31 cellular contexts compared by ENCODE assay signal in the genomic region with DNA sequence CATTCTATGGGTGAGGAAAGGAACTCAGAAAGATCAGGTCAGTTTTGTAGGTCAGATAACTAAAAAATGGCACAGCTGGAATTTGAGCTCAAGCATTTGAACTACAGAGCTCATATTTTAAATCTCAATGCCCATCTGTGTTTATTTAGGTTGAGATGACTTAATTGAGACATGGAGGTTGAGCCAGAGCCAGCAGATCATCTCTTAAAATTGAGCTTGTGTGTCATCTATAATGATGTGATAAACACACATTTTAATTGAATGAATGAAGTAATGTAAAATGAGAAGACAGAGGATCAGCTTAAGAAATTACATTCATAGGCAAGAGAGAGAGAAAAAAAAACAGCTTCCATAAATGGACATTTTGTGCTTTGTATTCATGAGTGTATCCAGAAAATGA. TPM values are rescaled to one million over a fixed set of nuclear protein-coding genes. Genes with fewer than 3 reads are reported as not detected.
DNase-seq lines count a peak whose midpoint lies in the region; FAIRE-seq and TF ChIP-seq lines count a peak whose summit lies in the region.
"Had no signal": no experiment of that assay in that cellular context is flagged by ENCODE, and none has a peak within 500 bp of the region (broad histone marks: within the 10 kb centered on the region; RNA-seq: fewer than 3 reads in every experiment).

No MANE protein-coding gene starts in this region.

- intact Hi-C loops in testis (cut with DNase I; ENCODE audit: low total_unique reads), result no loop called here

- DNase-seq in DMS 273 (lab: John Stamatoyannopoulos, UW; ENCODE audit: unreplicated experiment), result peak; percentile 18
- DNase-seq in DMS 273 treated with DMSO at 0.1 percent for 48 hours (lab: John Stamatoyannopoulos, UW), result no peak
- peak; percentile 26 for DNase-seq in LNCaP clone FGC (ENCODE audit: low read depth)
- DNase-seq in NCI-H69 (lab: John Stamatoyannopoulos, UW), result peak; percentile 81
- peak in 1 of 2 donors; percentile 31 for DNase-seq in fibroblast of lung (ENCODE audit: low read depth in 2 of 2)
- no peak for DNase-seq in testis
- DNase-seq in progenitor cell of endocrine pancreas (ENCODE audit: low spot score, unreplicated experiment), result no peak
- DNase-seq in HTR-8/SVneo (ENCODE audit: insufficient read length, low spot score), result no peak
- DNase-seq: activated CD4-positive, alpha-beta memory T cell treated with anti-CD3 and anti-CD28 coated beads, Interleukin-2, amount 10 ng/mL, durations not matched to agents 7 days and 5 days; activated CD8-positive, alpha-beta memory T cell treated with anti-CD3 and anti-CD28 coated beads, Interleukin-2, amount 50 U/mL, for 48 hours; activated naive CD4-positive, alpha-beta T cell treated with anti-CD3 and anti-CD28 coated beads, Interleukin-2, amount 10 ng/mL, durations not matched to agents 7 days and 5 days; effector CD4-positive, alpha-beta T cell; gastrocnemius medialis; H7; KBM-7; left colon; mammary epithelial cell; NCI-H1436 treated with DMSO at 0.1 percent for 48 hours; nephron progenitor cell; Right ventricle myocardium superior; stimulated activated CD4-positive, alpha-beta T cell treated with anti-CD3 and anti-CD28 coated beads, Interleukin-1b, Interleukin-23, amount 100 ng/mL, for 48 hours; stimulated activated CD8-positive, alpha-beta memory T cell treated with anti-CD3 and anti-CD28 coated beads, Interleukin-4, amount 100 ng/mL, for 48 hours; stimulated activated naive CD8-positive, alpha-beta T cell treated with anti-CD3 and anti-CD28 coated beads, Interleukin-15, amount 100 ng/mL, for 72 hours; thyroid gland had no signal

- TF ChIP-seq CTCF in LNCaP clone FGC (IDR thresholded peaks at IDR 0.05; ENCODE audit: control insufficient read depth, extremely low read depth, insufficient read depth), result no peak
- TF ChIP-seq CTCF in fibroblast of lung (conservative IDR thresholded peaks at IDR 0.05 in 1 of 2, IDR thresholded peaks at IDR 0.05 in 1 of 2; ENCODE audit: low read depth in 1 of 2, low read length in 2 of 2), result no peak
- TF ChIP-seq CTCF in testis (IDR thresholded peaks at IDR 0.05), result no peak
- no peak for TF ChIP-seq CTCF in progenitor cell of endocrine pancreas (IDR thresholded peaks at IDR 0.05; ENCODE audit: unreplicated experiment)

- H3K36me3 Mint-ChIP-seq in progenitor cell of endocrine pancreas (ENCODE audit: insufficient read depth), result peaks cover 10% of the 10 kb centered on the region

- H3K79me2 ChIP-seq in fibroblast of lung (ENCODE audit: control insufficient read depth, insufficient read depth, low read length), result peaks cover 18% of the 10 kb centered on the region

- H3K4me1 ChIP-seq in fibroblast of lung (ENCODE audit: control insufficient read depth, extremely low read depth, insufficient read depth, low read length), result no peaks in the 10 kb centered on the region
- peaks cover 10% of the 10 kb centered on the region for H3K4me1 ChIP-seq in testis

- H3K27me3 ChIP-seq in fibroblast of lung (ENCODE audit: control insufficient read depth, insufficient read depth, low read length) (no peaks in the 10 kb centered on the region), testis (no peaks in the 10 kb centered on the region)
- H3K27me3 ChIP-seq: gastrocnemius medialis, thyroid gland, vagina had no signal

- H3K9ac ChIP-seq in fibroblast of lung (ENCODE audit: insufficient read depth, low read length), result no peak overlapping the region

- H2AFZ ChIP-seq in fibroblast of lung (ENCODE audit: low read length), result no peak overlapping the region

- no peak overlapping the region for H3K4me3 Mint-ChIP-seq in progenitor cell of endocrine pancreas (ENCODE audit: low read depth)
- H3K4me3 Mint-ChIP-seq: activated CD4-positive, alpha-beta memory T cell treated with anti-CD3 and anti-CD28 coated beads, Interleukin-2, amount 10 ng/mL, durations not matched to agents 7 days and 5 days; activated naive CD4-positive, alpha-beta T cell treated with anti-CD3 and anti-CD28 coated beads, Interleukin-2, amount 10 ng/mL, durations not matched to agents 7 days and 5 days; CD14-positive monocyte; nephron progenitor cell; stimulated activated naive CD8-positive, alpha-beta T cell treated with anti-CD3 and anti-CD28 coated beads, Interleukin-15, amount 100 ng/mL, for 72 hours had no signal

- no peak overlapping the region for H3K4me3 ChIP-seq in LNCaP clone FGC (ENCODE audit: low read depth, low read length)
- H3K4me3 ChIP-seq in fibroblast of lung (replicated peaks in 1 of 4; ENCODE audit: control extremely low read depth in 1 of 4, insufficient read depth in 1 of 4, low read depth in 3 of 4, low read length in 4 of 4), result no peak overlapping the region
- no peak overlapping the region for H3K4me3 ChIP-seq in testis
- H3K4me3 ChIP-seq: gastrocnemius medialis, smooth muscle cell, thyroid gland, vagina had no signal

- H3K27ac ChIP-seq in fibroblast of lung (ENCODE audit: insufficient read depth, low read length) (no peak overlapping the region), testis (no peak overlapping the region)
- H3K27ac ChIP-seq: 22Rv1, gastrocnemius medialis, thyroid gland, vagina had no signal

- H3K27ac Mint-ChIP-seq in progenitor cell of endocrine pancreas, result no peak overlapping the region
- H3K27ac Mint-ChIP-seq: activated CD4-positive, alpha-beta memory T cell treated with anti-CD3 and anti-CD28 coated beads, Interleukin-2, amount 10 ng/mL, durations not matched to agents 7 days and 5 days; activated naive CD4-positive, alpha-beta T cell treated with anti-CD3 and anti-CD28 coated beads, Interleukin-2, amount 10 ng/mL, durations not matched to agents 7 days and 5 days; CD14-positive monocyte; nephron progenitor cell; stimulated activated naive CD8-positive, alpha-beta T cell treated with anti-CD3 and anti-CD28 coated beads, Interleukin-15, amount 100 ng/mL, for 72 hours had no signal

- no peak for FAIRE-seq in HTR-8/SVneo (lab: Jason Lieb, UNC)
- FAIRE-seq: bronchial epithelial cell, colon, GM19239 had no signal

- H3K9me3 ChIP-seq in fibroblast of lung (ENCODE audit: control insufficient read depth, insufficient read depth, low read depth, low read length) (no peaks in the 10 kb centered on the region), testis (no peaks in the 10 kb centered on the region)
- H3K9me3 ChIP-seq: gastrocnemius medialis, thyroid gland, vagina had no signal

- peak overlapping the region; percentile 40 for H3K4me2 ChIP-seq in fibroblast of lung (ENCODE audit: extremely low read depth, insufficient read depth, low read length)
- H3K4me2 ChIP-seq: smooth muscle cell had no signal

- no peaks in the 10 kb centered on the region for H3K27me3 Mint-ChIP-seq in progenitor cell of endocrine pancreas
- H3K27me3 Mint-ChIP-seq: activated CD4-positive, alpha-beta memory T cell treated with anti-CD3 and anti-CD28 coated beads, Interleukin-2, amount 10 ng/mL, durations not matched to agents 7 days and 5 days; activated naive CD4-positive, alpha-beta T cell treated with anti-CD3 and anti-CD28 coated beads, Interleukin-2, amount 10 ng/mL, durations not matched to agents 7 days and 5 days; stimulated activated naive CD8-positive, alpha-beta T cell treated with anti-CD3 and anti-CD28 coated beads, Interleukin-15, amount 100 ng/mL, for 72 hours had no signal

- H3K4me1 Mint-ChIP-seq in progenitor cell of endocrine pancreas (ENCODE audit: low read depth), result peaks cover 10% of the 10 kb centered on the region

- no peaks in the 10 kb centered on the region for H4K20me1 ChIP-seq in fibroblast of lung (ENCODE audit: control insufficient read depth, extremely low read depth, insufficient read depth, low read length)

- peaks cover 13% of the 10 kb centered on the region for H3K9me3 Mint-ChIP-seq in progenitor cell of endocrine pancreas (ENCODE audit: low read depth)

- TF ChIP-seq POLR2A in testis (IDR thresholded peaks at IDR 0.05), result no peak

- H3K36me3 ChIP-seq in fibroblast of lung (ENCODE audit: control insufficient read depth, insufficient read depth, low read length) (no peaks in the 10 kb centered on the region), testis (ENCODE audit: low read depth, missing control alignments) (no peaks in the 10 kb centered on the region)
- H3K36me3 ChIP-seq: gastrocnemius medialis, thyroid gland, vagina had no signal

RNA-seq across cellular contexts. Expression of gene MANEA, which starts 3.7 kb away (rescaled TPM):
- total RNA-seq in fibroblast of lung (7.7 and 10.9 TPM in 2 replicates), testis (10 to 100 TPM; 11.3 to 13.0 TPM), progenitor cell of endocrine pancreas (10.8 and 12.4 TPM in 2 replicates)
- polyA plus RNA-seq in fibroblast of lung (15.2 and 16.8 TPM in 2 replicates), testis (ENCODE audit: insufficient read depth, low read depth, low replicate concordance) (10.9 TPM)
- polyA plus RNA-seq in fibroblast of lung (2012), result 7.8 and 8.7 TPM in 2 replicates
- 0.27 TPM in 1 of 2 replicates, not detected in the other for polyA minus RNA-seq in fibroblast of lung (ENCODE audit: low replicate concordance)

Comparison
In these comparisons a context has a peak if more than half of its experiments do, and no peak if none do; other contexts are left out.
1. DNase-seq: peak in DMS 273 (single experiment), LNCaP clone FGC (single experiment) and NCI-H69 (single experiment); none in DMS 273 treated with DMSO at 0.1 percent for 48 hours (single experiment), testis (single experiment), progenitor cell of endocrine pancreas (single experiment) and HTR-8/SVneo (single experiment).